Comparison of ENCODE assay signal across 23 cellular contexts in the genomic region with DNA sequence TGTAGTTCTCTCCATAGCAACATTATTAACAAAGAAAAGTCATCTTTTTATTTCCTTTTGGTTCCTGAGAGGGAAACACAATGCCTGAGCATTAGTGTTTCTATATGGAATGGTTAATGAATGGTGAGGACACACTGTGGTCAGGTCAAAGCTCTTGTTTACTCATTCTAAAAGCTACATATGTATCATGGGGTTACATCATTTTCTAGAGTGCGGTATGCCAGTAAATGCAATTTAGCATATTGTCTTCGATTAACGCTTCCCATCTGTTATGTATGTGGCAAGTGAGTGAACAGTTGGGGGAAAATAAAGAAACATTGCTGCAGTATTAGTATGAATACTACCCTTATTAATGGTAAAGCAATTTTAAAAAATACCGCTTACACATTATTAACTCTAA.
DNase-seq lines count a peak whose midpoint lies in the region; ATAC-seq and TF ChIP-seq lines count a peak whose summit lies in the region.
"Had no signal": no experiment of that assay in that cellular context is flagged by ENCODE, and none has a peak within 500 bp of the region (broad histone marks: within the 10 kb centered on the region; RNA-seq: fewer than 3 reads in every experiment).

No MANE protein-coding gene starts in this region.

- no peak for TF ChIP-seq CTCF in glutamatergic neuron (IDR thresholded peaks at IDR 0.05; ENCODE audit: partially characterized antibody, unreplicated experiment)

- H3K4me3 Mint-ChIP-seq in glutamatergic neuron (ENCODE audit: unreplicated experiment) = peak overlapping the region; percentile 8
- H3K4me3 Mint-ChIP-seq: activated CD8-positive, alpha-beta T cell treated with anti-CD3 and anti-CD28 coated beads, Interleukin-2, amount 10 ng/mL, durations not matched to agents 7 days and 5 days had no signal

- H3K27me3 Mint-ChIP-seq in glutamatergic neuron (ENCODE audit: unreplicated experiment) = no peaks in the 10 kb centered on the region

- H3K9me3 Mint-ChIP-seq in glutamatergic neuron (ENCODE audit: unreplicated experiment) = peaks cover 3% of the 10 kb centered on the region

- no peaks in the 10 kb centered on the region for H3K36me3 Mint-ChIP-seq in glutamatergic neuron (ENCODE audit: unreplicated experiment)

- peak overlapping the region; percentile 77 for H3K27ac Mint-ChIP-seq in glutamatergic neuron (ENCODE audit: unreplicated experiment)
- H3K27ac Mint-ChIP-seq: activated CD8-positive, alpha-beta T cell treated with anti-CD3 and anti-CD28 coated beads, Interleukin-2, amount 10 ng/mL, durations not matched to agents 7 days and 5 days had no signal

- DNase-seq in DMS153 (lab: John Stamatoyannopoulos, UW) = peak; percentile 6
- no peak for DNase-seq in DMS153 treated with DMSO at 0.1 percent for 48 hours (lab: John Stamatoyannopoulos, UW; ENCODE audit: unreplicated experiment)
- no peak for DNase-seq in glutamatergic neuron
- DNase-seq in NOMO-1 treated with DMSO at 0.1 percent for 48 hours (lab: John Stamatoyannopoulos, UW; ENCODE audit: unreplicated experiment) = no peak
- no peak for DNase-seq in NOMO-1 (lab: John Stamatoyannopoulos, UW; ENCODE audit: unreplicated experiment in 2 of 2)
- DNase-seq: 8988T; activated CD8-positive, alpha-beta T cell treated with anti-CD3 and anti-CD28 coated beads, Interleukin-2, amount 10 ng/mL, durations not matched to agents 7 days and 5 days; activated gamma-delta T cell treated with Interleukin-2 at 50 U/mL for 16 hours; AML-193; GM23248; kidney; lower lobe of right lung; NCI-H1092 treated with DMSO at 0.1 percent for 48 hours; NCI-H2081 treated with DMSO at 0.1 percent for 48 hours; posterior cingulate gyrus; sigmoid colon; stimulated activated CD4-positive, alpha-beta T cell treated with anti-CD3 and anti-CD28 coated beads, Interleukin-15, amount 100 ng/mL, for 24 hours; stimulated activated CD8-positive, alpha-beta memory T cell treated with anti-CD3 and anti-CD28 coated beads, Interleukin-4, amount 100 ng/mL, for 48 hours; trophoblast cell had no signal

- peaks cover 12% of the 10 kb centered on the region for H3K4me1 Mint-ChIP-seq in glutamatergic neuron (ENCODE audit: low read depth, unreplicated experiment)

- peak; percentile 68 for ATAC-seq in HG02642 (IDR thresholded peaks at IDR 0.05; ENCODE audit: poor library complexity, unreplicated experiment)
- ATAC-seq in HG03457 (IDR thresholded peaks at IDR 0.05; ENCODE audit: unreplicated experiment) = peak; percentile 84
- no peak for ATAC-seq in GM18520 (IDR thresholded peaks at IDR 0.05; ENCODE audit: unreplicated experiment)
- ATAC-seq: activated CD4-positive, CD25-positive, alpha-beta regulatory T cell treated with anti-CD3 and anti-CD28 coated beads, Interleukin-2, amount 50 U/mL, for 24 hours; activated CD8-positive, alpha-beta T cell treated with anti-CD3 and anti-CD28 coated beads, Interleukin-2, amount 10 ng/mL, durations not matched to agents 7 days and 5 days; lower lobe of right lung had no signal
